ENCODE assay signal across 11 cellular contexts in the genomic region with DNA sequence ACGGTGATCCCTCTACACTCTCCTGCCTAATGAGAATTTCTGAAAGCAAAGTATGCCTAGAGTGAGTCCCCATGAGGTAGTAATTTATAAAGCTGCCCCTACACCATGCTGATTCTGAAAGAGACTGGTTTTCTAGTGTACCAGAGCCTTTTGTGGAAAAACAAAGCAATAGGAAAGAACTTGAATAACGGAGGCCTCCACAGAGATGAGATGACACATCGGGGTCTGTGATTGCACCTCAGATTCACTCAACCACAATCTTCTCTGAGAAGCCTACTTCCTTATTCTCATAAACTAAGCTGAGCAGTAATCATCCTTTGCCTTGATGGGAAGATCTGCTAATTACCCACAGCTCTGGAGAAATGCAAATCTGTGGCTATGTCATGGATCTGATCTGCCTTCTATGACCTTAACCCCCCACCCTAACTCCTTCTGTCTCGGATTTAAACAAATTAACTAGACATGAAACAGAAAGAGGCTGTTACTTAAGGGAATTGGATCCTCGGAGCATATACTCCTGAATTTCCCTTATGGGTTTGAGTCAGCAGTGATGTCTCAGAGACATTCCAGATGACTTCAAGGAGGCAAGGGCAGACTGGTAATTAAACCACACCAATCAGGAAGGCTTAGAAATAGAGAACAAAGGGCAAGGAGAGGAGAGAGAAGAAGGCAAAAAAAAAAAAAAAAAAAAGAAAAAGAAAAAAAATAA.
DNase-seq lines count a peak whose midpoint lies in the region; ATAC-seq and TF ChIP-seq lines count a peak whose summit lies in the region.
"Had no signal": no experiment of that assay in that cellular context is flagged by ENCODE, and none has a peak within 500 bp of the region (broad histone marks: within the 10 kb centered on the region; RNA-seq: fewer than 3 reads in every experiment).

No MANE protein-coding gene starts in this region.

- H3K4me3 ChIP-seq in right lobe of liver: no peak overlapping the region
- H3K4me3 ChIP-seq: Peyer's patch had no signal

- H3K4me3 Mint-ChIP-seq in activated CD8-positive, alpha-beta T cell treated with anti-CD3 and anti-CD28 coated beads for 36 hours: no peak overlapping the region

- POLR2A ChIA-PET in activated CD8-positive, alpha-beta T cell treated with anti-CD3 and anti-CD28 coated beads for 36 hours (lab: Charles Lee): interaction anchor here (0.6 to 1.2 kb wide), 2 partner anchors 28 to 108 kb away, joined by 3 read pairs; no protein-coding TSS in a partner anchor

- H3K36me3 Mint-ChIP-seq in activated CD8-positive, alpha-beta T cell treated with anti-CD3 and anti-CD28 coated beads for 36 hours (ENCODE audit: low read depth): no peaks in the 10 kb centered on the region

- ATAC-seq in HG02852 (IDR thresholded peaks at IDR 0.05; ENCODE audit: unreplicated experiment) (peak; percentile 54), left lobe of liver (no peak), right lobe of liver (no peak)
- ATAC-seq in activated CD8-positive, alpha-beta T cell treated with anti-CD3 and anti-CD28 coated beads for 36 hours: peak; percentile 75

- no peak overlapping the region for H3K27ac ChIP-seq in right lobe of liver
- H3K27ac ChIP-seq: Peyer's patch had no signal

- DNase-seq in Daoy (ENCODE audit: low read depth) (peak; percentile 66), iris pigment epithelial cell (ENCODE audit: low read depth) (peak; percentile 79), left lobe of liver (ENCODE audit: low spot score) (no peak), Ammon's horn (ENCODE audit: low spot score) (no peak), NCI-H345 treated with DMSO at 0.1 percent for 48 hours (lab: John Stamatoyannopoulos, UW; ENCODE audit: unreplicated experiment) (no peak), right lobe of liver (no peak)
- peak; percentile 48 for DNase-seq in activated CD8-positive, alpha-beta T cell treated with anti-CD3 and anti-CD28 coated beads for 36 hours
- DNase-seq: dermis blood vessel endothelial cell, DMS153, Peyer's patch had no signal

- intact Hi-C loops in activated CD8-positive, alpha-beta T cell treated with anti-CD3 and anti-CD28 coated beads for 36 hours (cut with micrococcal nuclease): no loop called here
- intact Hi-C loops in right lobe of liver (cut with DNase I): no loop called here

- H3K4me1 Mint-ChIP-seq in activated CD8-positive, alpha-beta T cell treated with anti-CD3 and anti-CD28 coated beads for 36 hours (ENCODE audit: low read depth): peaks cover 28% of the 10 kb centered on the region

- peak overlapping the region; percentile 36 for H3K27ac Mint-ChIP-seq in activated CD8-positive, alpha-beta T cell treated with anti-CD3 and anti-CD28 coated beads for 36 hours

- CTCF ChIA-PET in activated CD8-positive, alpha-beta T cell treated with anti-CD3 and anti-CD28 coated beads for 36 hours (lab: Charles Lee): interaction anchor here (0.9 to 4.9 kb wide), 2 partner anchors 10 to 229 kb away, joined by 3 to 22 read pairs; no protein-coding TSS in a partner anchor

- peaks cover 4% of the 10 kb centered on the region for H3K27me3 Mint-ChIP-seq in activated CD8-positive, alpha-beta T cell treated with anti-CD3 and anti-CD28 coated beads for 36 hours

- TF ChIP-seq POLR2A in right lobe of liver (IDR thresholded peaks at IDR 0.05): no peak

- no peaks in the 10 kb centered on the region for H3K4me1 ChIP-seq in right lobe of liver
- H3K4me1 ChIP-seq: Peyer's patch had no signal

- H3K9me3 Mint-ChIP-seq in activated CD8-positive, alpha-beta T cell treated with anti-CD3 and anti-CD28 coated beads for 36 hours: no peaks in the 10 kb centered on the region

- WGBS in right lobe of liver (ENCODE audit: insufficient coverage, low coverage, low lambda C conversion rate, missing lambda C conversion rate): 71% methylated on average over 3 of the region's 5 CpGs

- no peak for TF ChIP-seq CTCF in activated CD8-positive, alpha-beta T cell treated with anti-CD3 and anti-CD28 coated beads for 36 hours (IDR thresholded peaks at IDR 0.05)
- no peak for TF ChIP-seq CTCF in right lobe of liver (IDR thresholded peaks at IDR 0.05)

- no peaks in the 10 kb centered on the region for H3K9me3 ChIP-seq in right lobe of liver
- H3K9me3 ChIP-seq: Peyer's patch had no signal

- H3K36me3 ChIP-seq in right lobe of liver: no peaks in the 10 kb centered on the region
- H3K36me3 ChIP-seq: Peyer's patch had no signal

- H3K27me3 ChIP-seq in right lobe of liver: no peaks in the 10 kb centered on the region
- H3K27me3 ChIP-seq: Peyer's patch had no signal

Comparison
In these comparisons a context has a peak if more than half of its experiments do, and no peak if none do; other contexts are left out.
1. DNase-seq: peak in Daoy (single experiment), activated CD8-positive, alpha-beta T cell treated with anti-CD3 and anti-CD28 coated beads for 36 hours (single experiment) and iris pigment epithelial cell (single experiment); none in left lobe of liver (single experiment), Ammon's horn (single experiment), NCI-H345 treated with DMSO at 0.1 percent for 48 hours (single experiment) and right lobe of liver (0 of 3).
2. ATAC-seq: peak in HG02852 (single experiment) and activated CD8-positive, alpha-beta T cell treated with anti-CD3 and anti-CD28 coated beads for 36 hours (single experiment); none in left lobe of liver (single experiment) and right lobe of liver (0 of 4).